ENCODE assay signal across 1 cellular context in the genomic region with DNA sequence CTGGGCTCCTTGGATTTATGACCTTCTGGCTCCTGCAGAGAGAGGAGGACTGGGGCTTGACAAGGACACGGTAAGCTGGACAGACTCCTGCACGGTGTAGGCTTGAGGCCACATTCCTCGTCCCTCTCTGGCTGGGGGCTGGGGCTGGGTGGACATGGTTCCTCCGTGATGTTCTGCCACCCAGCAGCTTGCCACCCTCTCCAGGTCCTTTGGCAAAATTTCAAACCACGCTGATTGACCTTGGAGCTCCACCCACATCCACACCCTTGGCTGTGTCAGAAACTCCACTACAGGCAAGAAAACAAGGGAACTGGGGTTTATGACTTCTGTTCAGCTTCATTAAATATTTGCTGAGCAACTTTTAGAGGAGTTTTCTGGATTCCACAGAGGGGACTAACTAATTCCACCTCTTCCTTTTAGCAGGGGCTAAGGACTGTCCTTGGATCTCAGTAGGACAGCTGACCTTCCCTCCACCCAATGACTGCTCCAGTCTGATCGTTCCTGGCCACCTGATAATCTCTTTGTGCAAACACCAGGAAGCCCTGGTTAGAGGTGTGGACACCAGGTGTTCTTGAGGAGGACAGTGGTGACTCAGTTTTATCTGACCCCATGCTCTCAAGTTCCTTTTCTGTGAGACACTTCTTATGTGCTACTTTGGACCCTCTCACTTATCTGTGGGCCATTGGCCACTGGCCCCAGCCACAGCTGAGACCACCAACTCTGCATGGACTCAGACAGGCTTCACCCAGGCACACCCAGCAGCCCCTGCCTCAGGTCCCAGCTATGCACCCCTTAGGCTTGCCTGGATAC.
A peak's percentile ranks its signal among the peaks of the same experiment; 100 is the strongest.
TF ChIP-seq lines count a peak whose summit lies in the region.

No MANE protein-coding gene starts in this region.

TF ChIP-seq in K562, 482 proteins besides CTCF, POLR2A, EP300 and RAD21 (continued from another document):
- TF ChIP-seq, protein P1, sequence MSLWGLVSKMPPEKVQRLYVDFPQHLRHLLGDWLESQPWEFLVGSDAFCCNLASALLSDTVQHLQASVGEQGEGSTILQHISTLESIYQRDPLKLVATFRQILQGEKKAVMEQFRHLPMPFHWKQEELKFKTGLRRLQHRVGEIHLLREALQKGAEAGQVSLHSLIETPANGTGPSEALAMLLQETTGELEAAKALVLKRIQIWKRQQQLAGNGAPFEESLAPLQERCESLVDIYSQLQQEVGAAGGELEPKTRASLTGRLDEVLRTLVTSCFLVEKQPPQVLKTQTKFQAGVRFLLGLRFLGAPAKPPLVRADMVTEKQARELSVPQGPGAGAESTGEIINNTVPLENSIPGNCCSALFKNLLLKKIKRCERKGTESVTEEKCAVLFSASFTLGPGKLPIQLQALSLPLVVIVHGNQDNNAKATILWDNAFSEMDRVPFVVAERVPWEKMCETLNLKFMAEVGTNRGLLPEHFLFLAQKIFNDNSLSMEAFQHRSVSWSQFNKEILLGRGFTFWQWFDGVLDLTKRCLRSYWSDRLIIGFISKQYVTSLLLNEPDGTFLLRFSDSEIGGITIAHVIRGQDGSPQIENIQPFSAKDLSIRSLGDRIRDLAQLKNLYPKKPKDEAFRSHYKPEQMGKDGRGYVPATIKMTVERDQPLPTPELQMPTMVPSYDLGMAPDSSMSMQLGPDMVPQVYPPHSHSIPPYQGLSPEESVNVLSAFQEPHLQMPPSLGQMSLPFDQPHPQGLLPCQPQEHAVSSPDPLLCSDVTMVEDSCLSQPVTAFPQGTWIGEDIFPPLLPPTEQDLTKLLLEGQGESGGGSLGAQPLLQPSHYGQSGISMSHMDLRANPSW (CRISPR knock-in tag; IDR thresholded peaks at IDR 0.05) = no peak
- TF ChIP-seq CBFA2T2 (conservative IDR thresholded peaks at IDR 0.05) (peak; percentile 41), MEF2A (IDR thresholded peaks at IDR 0.05; ENCODE audit: control insufficient read depth, low read depth, low read length) (no peak), CBFA2T3 (IDR thresholded peaks at IDR 0.05) (peak; percentile 56), ZEB2 (IDR thresholded peaks at IDR 0.05) (0 out of 2 replicates have a peak, but pooled peaks have one; percentile 30), CHD1 (IDR thresholded peaks at IDR 0.05; ENCODE audit: low read length) (no peak)
